In the genomic region with DNA sequence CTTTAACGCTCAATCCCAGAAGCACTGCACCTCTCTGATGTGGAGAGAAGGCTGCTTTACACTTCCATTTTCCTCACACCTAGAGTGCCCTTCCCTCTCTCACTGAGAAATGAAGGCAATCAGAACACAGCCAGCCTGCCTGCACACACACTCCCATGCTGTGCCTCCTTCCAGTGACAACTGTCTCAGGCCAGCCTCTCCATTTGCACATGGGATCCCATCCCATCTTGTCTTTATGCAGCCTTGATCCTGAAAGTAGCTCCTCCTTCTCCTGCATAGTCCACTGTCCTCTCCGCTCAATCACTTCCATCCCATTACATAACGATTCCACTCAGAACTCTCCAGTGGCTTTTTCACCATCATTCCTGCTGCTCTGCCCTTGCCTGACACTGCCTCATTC, we compare ENCODE assay signal across 20 cellular contexts.
DNase-seq lines count a peak whose midpoint lies in the region; ATAC-seq, FAIRE-seq and TF ChIP-seq lines count a peak whose summit lies in the region.
"Had no signal": no experiment of that assay in that cellular context is flagged by ENCODE, and none has a peak within 500 bp of the region (broad histone marks: within the 10 kb centered on the region; RNA-seq: fewer than 3 reads in every experiment).

No MANE protein-coding gene starts in this region.

- H3K4me3 Mint-ChIP-seq in nephron = no peak overlapping the region
- H3K4me3 Mint-ChIP-seq: CD4-positive, alpha-beta T cell; IgD-negative memory B cell had no signal

- FAIRE-seq in H1 (lab: Jason Lieb, UNC) = no peak
- FAIRE-seq: A204.1, D721Med, GM12878, H54, HepG2 had no signal

- intact Hi-C loops in sciatic nerve (cut with DNase I) = no loop called here

- H3K4me1 Mint-ChIP-seq in nephron = peaks cover 5% of the 10 kb centered on the region
- H3K4me1 Mint-ChIP-seq: IgD-negative memory B cell had no signal

- POLR2A ChIA-PET in H1 (lab: Charles Lee; ENCODE audit: partially characterized antibody) = no interaction called here

- H3K9me3 Mint-ChIP-seq in nephron = no peaks in the 10 kb centered on the region
- H3K9me3 Mint-ChIP-seq: CD4-positive, alpha-beta T cell had no signal

- H3K36me3 Mint-ChIP-seq in nephron (ENCODE audit: low read depth) = no peaks in the 10 kb centered on the region
- H3K36me3 Mint-ChIP-seq: IgD-negative memory B cell had no signal

- WGBS in H1 (ENCODE audit: extremely low coverage in 1 of 2, insufficient coverage in 1 of 2, insufficient read length in 1 of 2, insufficient replicate concordance in 2 of 2, low coverage in 1 of 2, low lambda C conversion rate in 2 of 2, missing lambda C conversion rate in 1 of 2), 2 experiments = 90% methylated on average over 3 of the region's 3 CpGs; no CpG with 5 or more reads in 1 of the 2 experiments

- no peak overlapping the region for H3K4me3 ChIP-seq in H1 (ENCODE audit: extremely low read depth in 1 of 4, insufficient read depth in 2 of 4, low read depth in 3 of 4, low read length in 4 of 4)
- H3K4me3 ChIP-seq: GM12878, GM23248 had no signal

- H3K18ac ChIP-seq in H1 (ENCODE audit: extremely low read depth, low read length) = no peak overlapping the region

- no peak overlapping the region for H3K23ac ChIP-seq in H1 (ENCODE audit: insufficient read length)

- no peaks in the 10 kb centered on the region for H3K79me1 ChIP-seq in H1 (ENCODE audit: low read depth, low read length)

- no peak overlapping the region for H4K5ac ChIP-seq in H1 (ENCODE audit: insufficient read length, low read depth, low read length)

- no peaks in the 10 kb centered on the region for H3K36me3 ChIP-seq in H1 (ENCODE audit: control insufficient read depth in 2 of 4, insufficient read depth in 4 of 4, low read length in 3 of 4)

- no peak overlapping the region for H2BK120ac ChIP-seq in H1 (replicated peaks; ENCODE audit: low read depth, low read length)

- peak; percentile 38 for ATAC-seq in sciatic nerve
- no peak for ATAC-seq in HG02870 (IDR thresholded peaks at IDR 0.05; ENCODE audit: unreplicated experiment)
- ATAC-seq: GM12878, HepG2 had no signal

- TF ChIP-seq POLR2A in H1 (IDR thresholded peaks at IDR 0.05; ENCODE audit: control extremely low read depth in 1 of 2, low read depth in 2 of 2, low read length in 2 of 2) = no peak

- TF ChIP-seq CTCF in H1 (IDR thresholded peaks at IDR 0.05; ENCODE audit: control extremely low read depth in 1 of 3, insufficient read depth in 1 of 3, low read depth in 1 of 3, low read length in 3 of 3) (no peak), nephron (IDR thresholded peaks at IDR 0.05; ENCODE audit: unreplicated experiment in 3 of 3) (no peak)

- 0 out of 2 replicates have a peak overlapping the region, but pooled peaks have one; percentile 2 for H2AK5ac ChIP-seq in H1 (ENCODE audit: low read depth, low read length)

- peak overlapping the region; percentile 21; the same call in 1 of the 2 replicates for H2BK20ac ChIP-seq in H1 (ENCODE audit: low read length)

- H2AFZ ChIP-seq in H1 (ENCODE audit: low read length) = no peak overlapping the region
- H2AFZ ChIP-seq: GM23248 had no signal

- H3K79me2 ChIP-seq in H1 (ENCODE audit: control insufficient read depth in 1 of 2, insufficient read depth in 2 of 2, low read length in 2 of 2) = no peaks in the 10 kb centered on the region

- DNase-seq in H1 (ENCODE audit: low read depth in 1 of 2, low spot score in 2 of 2) (no peak), sciatic nerve (ENCODE audit: low spot score) (no peak), NCI-H226 (no peak), mesenteric fat pad (ENCODE audit: low spot score) (no peak)
- DNase-seq: ACHN; Caco-2; CD4-positive, alpha-beta T cell; DMS79; GM23248; HCEC 1CT; KBM-7 had no signal

- H3K4me2 ChIP-seq in H1 (ENCODE audit: insufficient read depth in 1 of 2, low read depth in 2 of 2, low read length in 2 of 2) = no peak overlapping the region

- H3K23me2 ChIP-seq in H1 (ENCODE audit: low read depth, low read length) = no peaks in the 10 kb centered on the region

- H3K56ac ChIP-seq in H1 (replicated peaks; ENCODE audit: insufficient read length, low read depth, low read length) = no peak overlapping the region

- no peak overlapping the region for H2BK5ac ChIP-seq in H1 (ENCODE audit: low read depth, low read length)

- H3K9ac ChIP-seq in H1 (replicated peaks in 1 of 4; ENCODE audit: extremely low read depth in 1 of 4, low read depth in 3 of 4, low read length in 3 of 4) = no peak overlapping the region
- H3K9ac ChIP-seq: GM23248 had no signal

- no peak for TF ChIP-seq EP300 in H1 (IDR thresholded peaks at IDR 0.05; ENCODE audit: borderline replicate concordance in 1 of 2, low read depth in 2 of 2, low read length in 2 of 2)

- CTCF ChIA-PET in H1 (lab: Charles Lee; ENCODE audit: partially characterized antibody) = interaction anchor here (0.9 to 1.0 kb wide), 3 partner anchors 39 to 77 kb away, joined by 3 to 4 read pairs (median 3); no protein-coding TSS in a partner anchor

- H3K27me3 Mint-ChIP-seq in nephron (ENCODE audit: low read depth) = no peaks in the 10 kb centered on the region

- H3K4ac ChIP-seq in H1 (replicated peaks; ENCODE audit: insufficient read length, low read depth, low read length) = no peak overlapping the region

- H3K27me3 ChIP-seq in H1 (replicated peaks in 1 of 4; ENCODE audit: control insufficient read depth in 3 of 4, extremely low read depth in 1 of 4, insufficient read depth in 3 of 4, low read length in 3 of 4) = no peaks in the 10 kb centered on the region

- peak overlapping the region; percentile 9 to 69 (median 62) for H3K27ac Mint-ChIP-seq in nephron
- H3K27ac Mint-ChIP-seq: CD4-positive, alpha-beta T cell; IgD-negative memory B cell had no signal

- H2BK12ac ChIP-seq in H1 (ENCODE audit: low read depth, low read length) = peak overlapping the region; percentile 18; the same call in 1 of the 2 replicates

- no peaks in the 10 kb centered on the region for H3K9me3 ChIP-seq in H1 (ENCODE audit: insufficient read depth in 2 of 2, low read depth in 1 of 2, low read length in 1 of 2)
- H3K9me3 ChIP-seq: Caco-2 had no signal

- H3K14ac ChIP-seq in H1 (ENCODE audit: insufficient read length) = no peak overlapping the region

- H4K91ac ChIP-seq in H1 (replicated peaks; ENCODE audit: insufficient read length, low read length) = no peak overlapping the region

- H2BK15ac ChIP-seq in H1 (ENCODE audit: low read length) = peak overlapping the region; percentile 83

- no peaks in the 10 kb centered on the region for H4K20me1 ChIP-seq in H1 (replicated peaks in 1 of 2; ENCODE audit: control insufficient read depth in 1 of 2, insufficient read depth in 2 of 2, low read length in 2 of 2)

- no peak for TF ChIP-seq RAD21 in H1 (IDR thresholded peaks at IDR 0.05 in 1 of 2, conservative IDR thresholded peaks at IDR 0.05 in 1 of 2; ENCODE audit: low read depth in 2 of 2, low read length in 2 of 2)

- H4K8ac ChIP-seq in H1 (ENCODE audit: extremely low read depth, insufficient read depth, low read length) = no peak overlapping the region

- H3K27ac ChIP-seq in H1 (ENCODE audit: low read depth, low read length) = no peak overlapping the region
- H3K27ac ChIP-seq: C4-2B, GM23248 had no signal

- H3K4me1 ChIP-seq in H1 (replicated peaks in 1 of 4; ENCODE audit: control insufficient read depth in 3 of 4, insufficient read depth in 4 of 4, low read length in 3 of 4) = no peaks in the 10 kb centered on the region
- H3K4me1 ChIP-seq: Caco-2 had no signal

TF ChIP-seq in H1, 55 proteins besides CTCF, POLR2A, EP300 and RAD21:
- TF ChIP-seq HDAC2 (IDR thresholded peaks at IDR 0.05; ENCODE audit: borderline replicate concordance in 1 of 2, low read depth in 2 of 2, low read length in 2 of 2) (no peak), BACH1 (IDR thresholded peaks at IDR 0.05; ENCODE audit: low read length) (no peak), CHD1 (IDR thresholded peaks at IDR 0.05; ENCODE audit: low read depth, low read length) (no peak)
- TF ChIP-seq, protein P1, sequence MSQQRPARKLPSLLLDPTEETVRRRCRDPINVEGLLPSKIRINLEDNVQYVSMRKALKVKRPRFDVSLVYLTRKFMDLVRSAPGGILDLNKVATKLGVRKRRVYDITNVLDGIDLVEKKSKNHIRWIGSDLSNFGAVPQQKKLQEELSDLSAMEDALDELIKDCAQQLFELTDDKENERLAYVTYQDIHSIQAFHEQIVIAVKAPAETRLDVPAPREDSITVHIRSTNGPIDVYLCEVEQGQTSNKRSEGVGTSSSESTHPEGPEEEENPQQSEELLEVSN (IDR thresholded peaks at IDR 0.05) = peak; percentile 82
- TF ChIP-seq, protein P2, sequence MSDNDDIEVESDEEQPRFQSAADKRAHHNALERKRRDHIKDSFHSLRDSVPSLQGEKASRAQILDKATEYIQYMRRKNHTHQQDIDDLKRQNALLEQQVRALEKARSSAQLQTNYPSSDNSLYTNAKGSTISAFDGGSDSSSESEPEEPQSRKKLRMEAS (IDR thresholded peaks at IDR 0.05) = peak; percentile 42; the same call in 1 of the 2 replicates
